ENCODE assay signal across 24 cellular contexts in the genomic region with DNA sequence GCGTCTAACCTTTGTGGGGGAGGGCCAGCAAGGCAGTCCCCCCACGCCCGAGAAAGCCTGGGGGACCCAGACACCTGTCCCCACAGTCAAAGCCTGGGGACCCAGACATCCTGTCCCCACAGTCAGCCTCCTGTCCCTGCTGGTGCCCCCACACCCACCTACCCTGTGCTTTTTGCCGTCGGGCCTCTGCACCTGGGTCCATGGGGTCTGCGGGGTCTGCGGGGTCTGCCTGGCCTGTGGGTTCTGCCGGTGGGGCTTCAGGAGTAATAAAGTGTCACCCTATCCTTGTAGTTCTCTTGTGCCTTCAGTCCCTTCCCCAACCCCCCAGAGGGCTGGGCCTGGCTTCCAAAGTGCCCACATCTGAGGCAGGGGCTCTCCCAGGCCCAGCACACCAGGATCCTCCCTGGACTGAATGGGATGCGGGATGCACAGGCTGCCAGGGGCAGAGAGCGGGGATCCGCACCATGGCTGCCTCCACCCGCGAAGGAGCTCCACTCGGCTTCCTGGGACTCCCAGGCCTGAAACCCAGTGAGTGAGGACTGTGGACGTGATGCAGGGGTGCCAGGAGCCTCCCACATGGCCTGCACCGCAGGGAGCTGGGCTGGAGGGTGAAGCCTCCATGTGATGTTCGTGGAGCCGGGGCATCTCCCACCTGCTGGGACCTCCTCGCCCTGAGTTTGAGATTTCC. TPM values are rescaled to one million over a fixed set of nuclear protein-coding genes. Genes with fewer than 3 reads are reported as not detected.
"Had no signal": no experiment of that assay in that cellular context is flagged by ENCODE, and none has a peak within 500 bp of the region (broad histone marks: within the 10 kb centered on the region; RNA-seq: fewer than 3 reads in every experiment).

No MANE protein-coding gene starts in this region.

- H3K4me2 ChIP-seq: hepatocyte, smooth muscle cell had no signal

- DNase-seq: activated CD4-positive, alpha-beta T cell treated with anti-CD3 and anti-CD28 coated beads, Interleukin-2, amount 50 U/mL, for 1 hour; activated CD4-positive, CD25-positive, alpha-beta regulatory T cell; activated CD8-positive, alpha-beta T cell treated with anti-CD3 and anti-CD28 coated beads, Interleukin-2, amount 10 ng/mL, durations not matched to agents 7 days and 5 days; activated naive CD4-positive, alpha-beta T cell; activated T-cell treated with anti-CD3 and anti-CD28 coated beads, Interleukin-2, amount 50 U/mL, for 4 hours; effector memory CD4-positive, alpha-beta T cell; foreskin melanocyte; left ventricle myocardium inferior; naive thymus-derived CD4-positive, alpha-beta T cell; retina; sigmoid colon; stimulated activated CD4-positive, alpha-beta T cell treated with anti-CD3 and anti-CD28 coated beads, Interleukin-15, amount 100 ng/mL, for 24 hours; stimulated activated CD8-positive, alpha-beta memory T cell treated with anti-CD3 and anti-CD28 coated beads, Interleukin-4, amount 100 ng/mL, for 48 hours; stimulated activated naive CD4-positive, alpha-beta T cell; testis; trophoblast cell; uterus had no signal

- H3K9me3 ChIP-seq: left ventricle myocardium inferior, sigmoid colon, testis, uterus had no signal

- H2AFZ ChIP-seq: hepatocyte had no signal

- H3K79me2 ChIP-seq: hepatocyte had no signal

- H3K4me3 ChIP-seq: hepatocyte, left ventricle myocardium inferior, sigmoid colon, smooth muscle cell, testis, uterus had no signal

- H3K36me3 ChIP-seq: left ventricle myocardium inferior, sigmoid colon, uterus had no signal

- H3K27ac ChIP-seq: hepatocyte, left ventricle myocardium inferior, sigmoid colon, testis, uterus had no signal

- H3K4me1 ChIP-seq: uterus had no signal

- FAIRE-seq: astrocyte, colon, endothelial cell of umbilical vein had no signal

- H3K27me3 ChIP-seq: hepatocyte, testis, uterus had no signal

- ATAC-seq: activated CD8-positive, alpha-beta T cell treated with anti-CD3 and anti-CD28 coated beads, Interleukin-2, amount 10 ng/mL, durations not matched to agents 7 days and 5 days; activated T-cell treated with anti-CD3 and anti-CD28 coated beads, Interleukin-2, amount 50 U/mL, for 4 hours; esophagus mucosa; naive thymus-derived CD4-positive, alpha-beta T cell had no signal

RNA-seq across cellular contexts. Expression of a gene that starts 16.3 kb away (rescaled TPM):
- total RNA-seq: activated CD8-positive, alpha-beta T cell treated with anti-CD3 and anti-CD28 coated beads, Interleukin-2, amount 10 ng/mL, durations not matched to agents 7 days and 5 days; activated T-cell treated with anti-CD3 and anti-CD28 coated beads, Interleukin-2, amount 50 U/mL, for 4 hours; activated T-helper 2 cell treated with anti-CD3 and anti-CD28 coated beads, Interferon-gamma antibody, Interleukin-2, Interleukin-4, amounts not matched to agents 10 μg/mL and 5 μg/mL and 100 μg/mL, durations not matched to agents 14 hours and 24 hours and 36 hours; esophagus mucosa; left ventricle myocardium inferior; naive thymus-derived CD4-positive, alpha-beta T cell; sigmoid colon; smooth muscle cell had no signal
- polyA plus RNA-seq: naive thymus-derived CD4-positive, alpha-beta T cell; smooth muscle cell had no signal

RNA-seq across cellular contexts. Expression of a gene that starts 21.5 kb away (rescaled TPM):
- total RNA-seq: left ventricle myocardium inferior had no signal
- polyA plus RNA-seq: naive thymus-derived CD4-positive, alpha-beta T cell had no signal
